10 cellular contexts compared by ENCODE assay signal in the genomic region with DNA sequence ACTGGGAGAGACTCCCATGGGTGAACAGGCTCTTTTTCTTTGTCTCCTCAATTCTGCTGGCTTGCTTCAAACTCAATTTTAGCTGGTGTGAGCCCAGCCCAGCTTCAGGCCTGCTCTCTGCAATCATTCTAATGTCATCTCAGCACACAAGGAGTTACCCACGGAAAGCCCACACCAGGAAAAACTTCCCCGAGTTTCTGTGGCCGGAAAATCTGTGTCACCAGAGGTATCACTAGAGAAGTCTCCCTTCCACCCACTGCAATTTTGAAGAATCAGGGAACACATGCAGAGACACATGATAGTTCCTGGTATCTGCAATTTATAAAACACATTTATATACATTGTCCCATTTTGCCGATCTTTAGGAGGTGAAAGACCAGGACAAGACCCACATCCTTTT. TPM values are rescaled to one million over a fixed set of nuclear protein-coding genes. Genes with fewer than 3 reads are reported as not detected.
DNase-seq lines count a peak whose midpoint lies in the region; ATAC-seq and TF ChIP-seq lines count a peak whose summit lies in the region.
"Had no signal": no experiment of that assay in that cellular context is flagged by ENCODE, and none has a peak within 500 bp of the region (broad histone marks: within the 10 kb centered on the region; RNA-seq: fewer than 3 reads in every experiment).

No MANE protein-coding gene starts in this region.

- H3K27ac Mint-ChIP-seq in Calu3 (ENCODE audit: unreplicated experiment) = peak overlapping the region; percentile 59
- peak overlapping the region; percentile 95 for H3K27ac Mint-ChIP-seq in activated CD4-positive, alpha-beta memory T cell treated with anti-CD3 and anti-CD28 coated beads for 36 hours
- H3K27ac Mint-ChIP-seq in endothelial cell (ENCODE audit: unreplicated experiment) = peak overlapping the region; percentile 26
- H3K27ac Mint-ChIP-seq: H9 had no signal

- no peaks in the 10 kb centered on the region for H3K36me3 Mint-ChIP-seq in Calu3 (ENCODE audit: insufficient read depth, unreplicated experiment)
- no peaks in the 10 kb centered on the region for H3K36me3 Mint-ChIP-seq in activated CD4-positive, alpha-beta memory T cell treated with anti-CD3 and anti-CD28 coated beads for 36 hours
- no peaks in the 10 kb centered on the region for H3K36me3 Mint-ChIP-seq in endothelial cell (ENCODE audit: low read depth, unreplicated experiment)

- H3K9me3 Mint-ChIP-seq in Calu3 (ENCODE audit: low read depth, unreplicated experiment) (no peaks in the 10 kb centered on the region), endothelial cell (ENCODE audit: unreplicated experiment) (no peaks in the 10 kb centered on the region)
- H3K9me3 Mint-ChIP-seq in activated CD4-positive, alpha-beta memory T cell treated with anti-CD3 and anti-CD28 coated beads for 36 hours = no peaks in the 10 kb centered on the region
- H3K9me3 Mint-ChIP-seq: H9 had no signal

- BruUV-seq in Calu3 (replicated peaks; lab: Mats Ljungman, UMichigan) = no TSS peak

- H2AFZ ChIP-seq in hepatocyte = no peak overlapping the region

- no peaks in the 10 kb centered on the region for H4K20me1 ChIP-seq in hepatocyte (ENCODE audit: insufficient read depth, poor library complexity, severe bottlenecking)

- no peaks in the 10 kb centered on the region for H3K4me1 ChIP-seq in hepatocyte (ENCODE audit: insufficient read depth)

- WGBS in hepatocyte (ENCODE audit: low lambda C conversion rate, missing lambda C conversion rate) = 75% methylated on average over 4 of the region's 4 CpGs

- no peaks in the 10 kb centered on the region for H3K9me3 ChIP-seq in hepatocyte (ENCODE audit: low read depth)

- CTCF ChIA-PET in Calu3 (lab: Charles Lee) = interaction anchor here (1.0 kb wide), 1 partner anchor 14 kb away, joined by 3 read pairs; no protein-coding TSS in a partner anchor
- CTCF ChIA-PET in activated CD4-positive, alpha-beta memory T cell treated with anti-CD3 and anti-CD28 coated beads for 36 hours (lab: Charles Lee) = interaction anchor here (1.2 to 4.1 kb wide), 7 partner anchors 8 to 87 kb away, joined by 5 to 48 read pairs (median 8); a partner anchor contains a TSS

- POLR2A ChIA-PET in activated CD4-positive, alpha-beta memory T cell treated with anti-CD3 and anti-CD28 coated beads for 36 hours (lab: Charles Lee) = interaction anchor here (0.8 to 5.7 kb wide), 6 partner anchors 8 to 126 kb away, joined by 4 to 84 read pairs (median 6); a partner anchor contains a TSS

- no peak overlapping the region for H3K4me3 Mint-ChIP-seq in Calu3 (ENCODE audit: low read depth, unreplicated experiment)
- H3K4me3 Mint-ChIP-seq in activated CD4-positive, alpha-beta memory T cell treated with anti-CD3 and anti-CD28 coated beads for 36 hours = peak overlapping the region; percentile 48
- H3K4me3 Mint-ChIP-seq in endothelial cell (ENCODE audit: unreplicated experiment) = no peak overlapping the region
- H3K4me3 Mint-ChIP-seq: H9 had no signal

- no peak overlapping the region for H3K4me2 ChIP-seq in hepatocyte

- ATAC-seq in GM21390 (IDR thresholded peaks at IDR 0.05; ENCODE audit: unreplicated experiment) (no peak), HG02642 (IDR thresholded peaks at IDR 0.05; ENCODE audit: poor library complexity, unreplicated experiment) (no peak)

- H3K4me1 Mint-ChIP-seq in Calu3 (ENCODE audit: low read depth, unreplicated experiment) (peaks cover 12% of the 10 kb centered on the region), endothelial cell (ENCODE audit: unreplicated experiment) (peaks cover 28% of the 10 kb centered on the region)
- H3K4me1 Mint-ChIP-seq in activated CD4-positive, alpha-beta memory T cell treated with anti-CD3 and anti-CD28 coated beads for 36 hours (ENCODE audit: low read depth) = peaks cover 70% of the 10 kb centered on the region

- no peaks in the 10 kb centered on the region for H3K27me3 ChIP-seq in hepatocyte

- DNase-seq in Calu3 = no peak
- DNase-seq in activated CD4-positive, alpha-beta memory T cell treated with anti-CD3 and anti-CD28 coated beads for 36 hours = peak; percentile 84
- no peak for DNase-seq in endothelial cell (ENCODE audit: low spot score)
- peak; percentile 79 for DNase-seq in stimulated activated CD4-positive, alpha-beta T cell treated with anti-CD3 and anti-CD28 coated beads, Interleukin-4, amount 100 ng/mL, for 24 hours
- no peak for DNase-seq in posterior cingulate gyrus
- DNase-seq in hepatocyte (ENCODE audit: low spot score) = no peak
- DNase-seq: H9, NCI-H446 had no signal

- H3K36me3 ChIP-seq in hepatocyte (replicated peaks; ENCODE audit: insufficient read depth, low read depth) = no peaks in the 10 kb centered on the region

- H3K9me2 ChIP-seq in hepatocyte (replicated peaks; ENCODE audit: insufficient read depth) = no peaks in the 10 kb centered on the region

- no peak overlapping the region for H3K4me3 ChIP-seq in hepatocyte

- H3K27me3 Mint-ChIP-seq in Calu3 (ENCODE audit: unreplicated experiment) (no peaks in the 10 kb centered on the region), endothelial cell (ENCODE audit: unreplicated experiment) (peaks cover 3% of the 10 kb centered on the region)
- H3K27me3 Mint-ChIP-seq in activated CD4-positive, alpha-beta memory T cell treated with anti-CD3 and anti-CD28 coated beads for 36 hours = no peaks in the 10 kb centered on the region

- TF ChIP-seq CTCF in Calu3 (IDR thresholded peaks at IDR 0.05; ENCODE audit: unreplicated experiment) (no peak), endothelial cell (IDR thresholded peaks at IDR 0.05; ENCODE audit: unreplicated experiment) (no peak), hepatocyte (IDR thresholded peaks at IDR 0.05; ENCODE audit: poor library complexity) (no peak)

- no peaks in the 10 kb centered on the region for H3K79me2 ChIP-seq in hepatocyte

- H3K27ac ChIP-seq in hepatocyte = no peak overlapping the region

- intact Hi-C loops in Calu3 (cut with micrococcal nuclease; ENCODE audit: unreplicated experiment) (no loop called here), posterior cingulate gyrus (cut with DNase I) (no loop called here)
- intact Hi-C loops in activated CD4-positive, alpha-beta memory T cell treated with anti-CD3 and anti-CD28 coated beads for 36 hours (cut with micrococcal nuclease) = loop anchor here (1.0 to 10.0 kb wide), 7 partner anchors 13 to 480 kb away; a partner anchor contains a TSS

RNA-seq across cellular contexts. Expression of a gene that starts 13.5 kb away (rescaled TPM):
- total RNA-seq in Calu3 (2022) (58.0 and 70.1 TPM in 2 replicates), endothelial cell (ENCODE audit: unreplicated experiment) (34.8 TPM), hepatocyte (80.3 and 85.0 TPM in 2 replicates)
- 10 to 100 TPM; 74.6 to 76.4 TPM for total RNA-seq in activated CD4-positive, alpha-beta memory T cell treated with anti-CD3 and anti-CD28 coated beads for 36 hours
- polyA plus RNA-seq in hepatocyte = 61.3 and 63.8 TPM in 2 replicates

Comparison
In these comparisons a context has a peak if more than half of its experiments do, and no peak if none do; other contexts are left out.
1. DNase-seq: peak in activated CD4-positive, alpha-beta memory T cell treated with anti-CD3 and anti-CD28 coated beads for 36 hours (single experiment) and stimulated activated CD4-positive, alpha-beta T cell treated with anti-CD3 and anti-CD28 coated beads, Interleukin-4, amount 100 ng/mL, for 24 hours (single experiment); none in Calu3 (single experiment), endothelial cell (single experiment), posterior cingulate gyrus (0 of 10) and hepatocyte (single experiment).
2. H3K27ac Mint-ChIP-seq: peak in every context shown above with its lines; median percentile 95 in activated CD4-positive, alpha-beta memory T cell treated with anti-CD3 and anti-CD28 coated beads for 36 hours; 59 in Calu3; 26 in endothelial cell.